In genomic region chr20:59055302-59055701, GRCh38 we compare ENCODE assay signal across 10 cellular contexts. TPM values are rescaled to one million over a fixed set of nuclear protein-coding genes. Genes with fewer than 3 reads are reported as not detected.
DNase-seq lines count a peak whose midpoint lies in the region; ATAC-seq, FAIRE-seq and TF ChIP-seq lines count a peak whose summit lies in the region.
"Had no signal": no experiment of that assay in that cellular context is flagged by ENCODE, and none has a peak within 500 bp of the region (broad histone marks: within the 10 kb centered on the region; RNA-seq: fewer than 3 reads in every experiment).

No MANE protein-coding gene starts in this region.

- H3K9me3 Mint-ChIP-seq in chondrocyte (ENCODE audit: low read depth) = no peaks in the 10 kb centered on the region
- H3K9me3 Mint-ChIP-seq in mesothelial cell of epicardium = peaks cover 5% of the 10 kb centered on the region

- DNase-seq in EL (peak; percentile 21), NCI-H226 (peak; percentile 22), chondrocyte (ENCODE audit: low spot score) (no peak), osteoblast (ENCODE audit: insufficient read length, low spot score, missing footprints) (no peak), iPS-NIHi11 (ENCODE audit: low spot score) (no peak), mesothelial cell of epicardium (ENCODE audit: low spot score in 2 of 2, unreplicated experiment in 2 of 2) (no peak), kidney (no peak)
- DNase-seq: sigmoid colon, substantia nigra had no signal

- H3K4me1 ChIP-seq in osteoblast (ENCODE audit: insufficient read depth, low read length) (no peaks in the 10 kb centered on the region), kidney (ENCODE audit: control insufficient read depth in 1 of 2, insufficient read depth in 1 of 2, low read depth in 1 of 2, low read length in 2 of 2) (no peaks in the 10 kb centered on the region)
- H3K4me1 ChIP-seq: sigmoid colon had no signal

- H3K27ac ChIP-seq in osteoblast (ENCODE audit: low read depth, low read length) (no peak overlapping the region), kidney (ENCODE audit: low read depth in 2 of 2, low read length in 2 of 2) (no peak overlapping the region)
- H3K27ac ChIP-seq: sigmoid colon had no signal

- no peaks in the 10 kb centered on the region for H3K9me3 ChIP-seq in osteoblast (ENCODE audit: low read depth, low read length)
- H3K9me3 ChIP-seq in kidney (ENCODE audit: control insufficient read depth in 1 of 2, low read length in 2 of 2) = peaks cover 0 to 5% of the 10 kb centered on the region in 2 donors
- H3K9me3 ChIP-seq: sigmoid colon had no signal

- ATAC-seq in HG02973 (IDR thresholded peaks at IDR 0.05; ENCODE audit: unreplicated experiment) = no peak

- H3K4me2 ChIP-seq in osteoblast (ENCODE audit: insufficient read depth, low read length) = no peak overlapping the region

- H3K27me3 ChIP-seq in osteoblast (ENCODE audit: insufficient read depth, low read length) = peaks cover 30% of the 10 kb centered on the region

- H3K9ac ChIP-seq in kidney (ENCODE audit: low read length in 2 of 2) = no peak overlapping the region

- H2AFZ ChIP-seq in osteoblast (ENCODE audit: low read length) = no peak overlapping the region

- H3K36me3 Mint-ChIP-seq in chondrocyte (ENCODE audit: low read depth) = no peaks in the 10 kb centered on the region
- H3K36me3 Mint-ChIP-seq in mesothelial cell of epicardium = no peaks in the 10 kb centered on the region

- intact Hi-C loops in kidney (cut with DNase I) = no loop called here

- H4K20me1 ChIP-seq in osteoblast (ENCODE audit: insufficient read depth, low read length) = no peaks in the 10 kb centered on the region

- H3K4me3 Mint-ChIP-seq in chondrocyte (ENCODE audit: unreplicated experiment) = no peak overlapping the region
- no peak overlapping the region for H3K4me3 Mint-ChIP-seq in mesothelial cell of epicardium

- TF ChIP-seq CTCF in chondrocyte (IDR thresholded peaks at IDR 0.05) (peak; percentile 74), osteoblast (IDR thresholded peaks at IDR 0.05; ENCODE audit: extremely low read depth, low read depth, low read length) (peak; percentile 44), mesothelial cell of epicardium (IDR thresholded peaks at IDR 0.05; ENCODE audit: unreplicated experiment) (no peak), kidney (IDR thresholded peaks at IDR 0.05; ENCODE audit: borderline replicate concordance, extremely low read depth, insufficient read depth) (no peak)

- H3K4me1 Mint-ChIP-seq in chondrocyte (ENCODE audit: low read depth) (no peaks in the 10 kb centered on the region), mesothelial cell of epicardium (peaks cover 2% of the 10 kb centered on the region)

- H3K36me3 ChIP-seq in osteoblast (ENCODE audit: insufficient read depth, low read length) = no peaks in the 10 kb centered on the region
- no peaks in the 10 kb centered on the region for H3K36me3 ChIP-seq in kidney (ENCODE audit: control insufficient read depth in 1 of 2, insufficient read depth in 2 of 2, low read length in 2 of 2)
- H3K36me3 ChIP-seq: sigmoid colon had no signal

- H3K4me3 ChIP-seq in osteoblast (ENCODE audit: insufficient read depth, low read length) (no peak overlapping the region), kidney (ENCODE audit: low read length in 2 of 2) (no peak overlapping the region)
- H3K4me3 ChIP-seq: sigmoid colon had no signal

- H3K27me3 Mint-ChIP-seq in chondrocyte (ENCODE audit: low read depth) = peaks cover 11% of the 10 kb centered on the region
- H3K27me3 Mint-ChIP-seq in mesothelial cell of epicardium (ENCODE audit: low read depth) = peaks cover 11% of the 10 kb centered on the region

- H3K79me2 ChIP-seq in osteoblast (ENCODE audit: insufficient read depth, low read length) = no peaks in the 10 kb centered on the region

- H3K27ac Mint-ChIP-seq in chondrocyte (ENCODE audit: unreplicated experiment) (no peak overlapping the region), mesothelial cell of epicardium (no peak overlapping the region)

- no peak for FAIRE-seq in kidney (lab: Jason Lieb, UNC)

RNA-seq across cellular contexts. Expression of gene PRELID3B, which starts 12.7 kb away (rescaled TPM):
- total RNA-seq in chondrocyte (38.0 to 44.4 TPM (median 41.1 TPM) in 3 replicates), osteoblast (68.4 and 72.2 TPM in 2 replicates), mesothelial cell of epicardium (44.9 to 45.5 TPM (median 45.2 TPM) in 3 replicates), kidney (38.5 TPM)
- 26.4 TPM for polyA plus RNA-seq in kidney (ENCODE audit: insufficient read depth, low read depth, low replicate concordance)

RNA-seq across cellular contexts. Expression of gene ATP5F1E, which starts 23.2 kb away (rescaled TPM):
- total RNA-seq in chondrocyte (67.5 to 76.2 TPM (median 67.7 TPM) in 3 replicates), osteoblast (19.5 and 23.0 TPM in 2 replicates), mesothelial cell of epicardium (46.7 to 52.7 TPM (median 47.8 TPM) in 3 replicates), kidney (67.7 TPM)
- 251 TPM for polyA plus RNA-seq in kidney (ENCODE audit: insufficient read depth, low read depth, low replicate concordance)

RNA-seq across cellular contexts. Expression of gene TUBB1, which starts 36.1 kb away (rescaled TPM):
- total RNA-seq in chondrocyte (0.15 TPM in 1 of 3 replicates, not detected in the others), osteoblast (not detected in 2 replicates), mesothelial cell of epicardium (not detected in 3 replicates), kidney (not detected)
- 0.17 TPM for polyA plus RNA-seq in kidney (ENCODE audit: insufficient read depth, low read depth, low replicate concordance)

RNA-seq across cellular contexts. Expression of gene CTSZ, which starts 48.2 kb away (rescaled TPM):
- total RNA-seq in chondrocyte (19.5 to 101 TPM (median 99.4 TPM) in 3 replicates), osteoblast (223 and 264 TPM in 2 replicates), mesothelial cell of epicardium (65.3 to 67.7 TPM (median 65.3 TPM) in 3 replicates), kidney (200 TPM)
- 234 TPM for polyA plus RNA-seq in kidney (ENCODE audit: insufficient read depth, low read depth, low replicate concordance)

Comparison
In these comparisons a context has a peak if more than half of its experiments do, and no peak if none do; other contexts are left out.
1. DNase-seq: peak in EL (single experiment) and NCI-H226 (single experiment); none in chondrocyte (single experiment), osteoblast (single experiment), iPS-NIHi11 (single experiment), mesothelial cell of epicardium (0 of 2) and kidney (single experiment).
2. CTCF ChIP-seq: peak in chondrocyte (single experiment) and osteoblast (single experiment); none in mesothelial cell of epicardium (single experiment) and kidney (single experiment).